Comparison of ENCODE assay signal across 2 cellular contexts in genomic region chr19:41500443-41500842, GRCh38.
TF ChIP-seq lines count a peak whose summit lies in the region.

No MANE protein-coding gene starts in this region.

TF ChIP-seq in HCT116, 20 proteins besides CTCF, POLR2A, EP300 and RAD21:
- TF ChIP-seq CBX3 (IDR thresholded peaks at IDR 0.05; ENCODE audit: low read depth): no peak
- TF ChIP-seq SP1 (IDR thresholded peaks at IDR 0.05; ENCODE audit: low read depth): no peak
- no peak for TF ChIP-seq REST (IDR thresholded peaks at IDR 0.05; ENCODE audit: low read depth)
- TF ChIP-seq MAX (IDR thresholded peaks at IDR 0.05): no peak
- no peak for TF ChIP-seq POLR2AphosphoS5 (IDR thresholded peaks at IDR 0.05; ENCODE audit: low read depth, low read length)
- TF ChIP-seq SIN3A (IDR thresholded peaks at IDR 0.05; ENCODE audit: low read depth): no peak
- no peak for TF ChIP-seq ELF1 (IDR thresholded peaks at IDR 0.05; ENCODE audit: borderline replicate concordance, low read depth)
- no peak for TF ChIP-seq TCF7L2 (IDR thresholded peaks at IDR 0.05; ENCODE audit: borderline replicate concordance, extremely low read depth, insufficient read depth, insufficient read length)
- no peak for TF ChIP-seq ATF3 (IDR thresholded peaks at IDR 0.05)
- TF ChIP-seq SRF (IDR thresholded peaks at IDR 0.05; ENCODE audit: low read depth): no peak
- TF ChIP-seq CEBPB (IDR thresholded peaks at IDR 0.05; ENCODE audit: low read depth): no peak
- TF ChIP-seq EZH2phosphoT487 (IDR thresholded peaks at IDR 0.05; ENCODE audit: borderline replicate concordance): no peak
- no peak for TF ChIP-seq YY1 (IDR thresholded peaks at IDR 0.05; ENCODE audit: extremely low read depth, insufficient replicate concordance, low read depth, low read length)
- TF ChIP-seq JUND (IDR thresholded peaks at IDR 0.05): no peak
- no peak for TF ChIP-seq ZFX (IDR thresholded peaks at IDR 0.05)
- no peak for TF ChIP-seq EZH2 (IDR thresholded peaks at IDR 0.05)
- no peak for TF ChIP-seq FOSL1 (IDR thresholded peaks at IDR 0.05; ENCODE audit: low read depth)

TF ChIP-seq in HepG2, 621 proteins besides CTCF, POLR2A, EP300 and RAD21:
- no peak for TF ChIP-seq PHF21A (CRISPR knock-in tag; IDR thresholded peaks at IDR 0.05)
- TF ChIP-seq EEA1 (CRISPR knock-in tag; IDR thresholded peaks at IDR 0.05; ENCODE audit: borderline replicate concordance): no peak
- no peak for TF ChIP-seq SAP130 (CRISPR knock-in tag; IDR thresholded peaks at IDR 0.05; ENCODE audit: low read depth)
- no peak for TF ChIP-seq SPEN (CRISPR knock-in tag; IDR thresholded peaks at IDR 0.05; ENCODE audit: low read depth)
- TF ChIP-seq FOXO1 (CRISPR knock-in tag; IDR thresholded peaks at IDR 0.05): no peak
- no peak for TF ChIP-seq TCF7 (IDR thresholded peaks at IDR 0.05; ENCODE audit: low read depth)
- TF ChIP-seq SRSF1 (optimal IDR thresholded peaks at IDR 0.05; ENCODE audit: low read depth, low read length): no peak
- no peak for TF ChIP-seq ZNF136 (CRISPR knock-in tag; IDR thresholded peaks at IDR 0.05; ENCODE audit: low read depth)
- no peak for TF ChIP-seq ZFP62 (CRISPR knock-in tag; IDR thresholded peaks at IDR 0.05)
- no peak for TF ChIP-seq FOXJ3 (CRISPR knock-in tag; IDR thresholded peaks at IDR 0.05; ENCODE audit: borderline replicate concordance)
- no peak for TF ChIP-seq ZNF253 (CRISPR knock-in tag; IDR thresholded peaks at IDR 0.05; ENCODE audit: borderline replicate concordance)
- TF ChIP-seq IKZF4 (CRISPR knock-in tag; IDR thresholded peaks at IDR 0.05; ENCODE audit: borderline replicate concordance, low read depth, not compliant biosample characterization): no peak
- TF ChIP-seq CEBPG (CRISPR knock-in tag; IDR thresholded peaks at IDR 0.05): no peak
- no peak for TF ChIP-seq FOXO4 (CRISPR knock-in tag; conservative IDR thresholded peaks at IDR 0.05)
- no peak for TF ChIP-seq ZNF430 (CRISPR knock-in tag; IDR thresholded peaks at IDR 0.05)
- no peak for TF ChIP-seq ZSCAN31 (CRISPR knock-in tag; IDR thresholded peaks at IDR 0.05; ENCODE audit: low read depth)
